ENCODE assay signal across 21 cellular contexts in genomic region chr9:76580188-76580587, GRCh38.
DNase-seq lines count a peak whose midpoint lies in the region; ATAC-seq lines count a peak whose summit lies in the region.
"Had no signal": no experiment of that assay in that cellular context is flagged by ENCODE, and none has a peak within 500 bp of the region (broad histone marks: within the 10 kb centered on the region; RNA-seq: fewer than 3 reads in every experiment).

No MANE protein-coding gene starts in this region.

- H3K36me3 Mint-ChIP-seq in activated CD8-positive, alpha-beta T cell treated with anti-CD3 and anti-CD28 coated beads, Interleukin-2, amount 10 ng/mL, durations not matched to agents 7 days and 5 days (ENCODE audit: low read depth), result no peaks in the 10 kb centered on the region
- H3K36me3 Mint-ChIP-seq in stimulated activated effector memory CD8-positive, alpha-beta T cell treated with anti-CD3 and anti-CD28 coated beads, Interleukin-12 subunit alpha, Interleukin-12 subunit beta, amount 100 ng/mL, for 72 hours, result peaks cover 7% of the 10 kb centered on the region

- H3K27ac Mint-ChIP-seq in activated CD8-positive, alpha-beta T cell treated with anti-CD3 and anti-CD28 coated beads, Interleukin-2, amount 10 ng/mL, durations not matched to agents 7 days and 5 days, result no peak overlapping the region
- no peak overlapping the region for H3K27ac Mint-ChIP-seq in stimulated activated effector memory CD8-positive, alpha-beta T cell treated with anti-CD3 and anti-CD28 coated beads, Interleukin-12 subunit alpha, Interleukin-12 subunit beta, amount 100 ng/mL, for 72 hours
- H3K27ac Mint-ChIP-seq: effector memory CD8-positive, alpha-beta T cell had no signal

- H3K9me3 Mint-ChIP-seq in activated CD8-positive, alpha-beta T cell treated with anti-CD3 and anti-CD28 coated beads, Interleukin-2, amount 10 ng/mL, durations not matched to agents 7 days and 5 days (ENCODE audit: insufficient read depth), result no peaks in the 10 kb centered on the region
- no peaks in the 10 kb centered on the region for H3K9me3 Mint-ChIP-seq in stimulated activated effector memory CD8-positive, alpha-beta T cell treated with anti-CD3 and anti-CD28 coated beads, Interleukin-12 subunit alpha, Interleukin-12 subunit beta, amount 100 ng/mL, for 72 hours

- no peaks in the 10 kb centered on the region for H3K27me3 ChIP-seq in BLaER1
- H3K27me3 ChIP-seq: ascending aorta had no signal

- H3K4me1 Mint-ChIP-seq in activated CD8-positive, alpha-beta T cell treated with anti-CD3 and anti-CD28 coated beads, Interleukin-2, amount 10 ng/mL, durations not matched to agents 7 days and 5 days (ENCODE audit: low read depth), result peaks cover 32% of the 10 kb centered on the region
- peaks cover 27% of the 10 kb centered on the region for H3K4me1 Mint-ChIP-seq in stimulated activated effector memory CD8-positive, alpha-beta T cell treated with anti-CD3 and anti-CD28 coated beads, Interleukin-12 subunit alpha, Interleukin-12 subunit beta, amount 100 ng/mL, for 72 hours

- no peaks in the 10 kb centered on the region for H4K20me1 ChIP-seq in BLaER1

- H3K9me3 ChIP-seq in BLaER1, result peaks cover 4% of the 10 kb centered on the region; the same call in 1 of the 2 replicates
- H3K9me3 ChIP-seq: ascending aorta had no signal

- peak; percentile 29 for ATAC-seq in GM18868 (IDR thresholded peaks at IDR 0.05; ENCODE audit: unreplicated experiment)
- no peak for ATAC-seq in HG03025 (IDR thresholded peaks at IDR 0.05; ENCODE audit: low FRiP score, unreplicated experiment)
- ATAC-seq in activated CD8-positive, alpha-beta T cell treated with anti-CD3 and anti-CD28 coated beads, Interleukin-2, amount 10 ng/mL, durations not matched to agents 7 days and 5 days, result no peak
- ATAC-seq in stimulated activated effector memory CD8-positive, alpha-beta T cell treated with anti-CD3 and anti-CD28 coated beads, Interleukin-12 subunit alpha, Interleukin-12 subunit beta, amount 100 ng/mL, for 72 hours, result no peak
- ATAC-seq: effector memory CD8-positive, alpha-beta T cell; left cardiac atrium had no signal

- no peak overlapping the region for H3K4me3 ChIP-seq in BLaER1
- H3K4me3 ChIP-seq: ascending aorta had no signal

- H3K9ac ChIP-seq in BLaER1, result no peak overlapping the region

- CTCF ChIA-PET in activated CD8-positive, alpha-beta T cell treated with anti-CD3 and anti-CD28 coated beads, Interleukin-2, amount 10 ng/mL, durations not matched to agents 7 days and 5 days (lab: Charles Lee), result interaction anchor here (2.0 kb wide), 1 partner anchor 79 kb away, joined by 6 read pairs; no protein-coding TSS in a partner anchor

- peaks cover 9% of the 10 kb centered on the region for H3K27me3 Mint-ChIP-seq in activated CD8-positive, alpha-beta T cell treated with anti-CD3 and anti-CD28 coated beads, Interleukin-2, amount 10 ng/mL, durations not matched to agents 7 days and 5 days (ENCODE audit: low read depth)
- H3K27me3 Mint-ChIP-seq: effector memory CD8-positive, alpha-beta T cell had no signal

- H3K4me2 ChIP-seq in BLaER1, result peak overlapping the region; percentile 34

- POLR2A ChIA-PET in activated CD8-positive, alpha-beta T cell treated with anti-CD3 and anti-CD28 coated beads, Interleukin-2, amount 10 ng/mL, durations not matched to agents 7 days and 5 days (lab: Charles Lee), result interaction anchor here (0.7 kb wide), 1 partner anchor 28 kb away, joined by 3 read pairs; no protein-coding TSS in a partner anchor

- DNase-seq in NOMO-1 (lab: John Stamatoyannopoulos, UW; ENCODE audit: unreplicated experiment in 2 of 2), result peak; percentile 53 to 79
- peak; percentile 19 for DNase-seq in germinal center (ENCODE audit: low spot score)
- no peak for DNase-seq in activated CD8-positive, alpha-beta T cell treated with anti-CD3 and anti-CD28 coated beads, Interleukin-2, amount 10 ng/mL, durations not matched to agents 7 days and 5 days
- DNase-seq in NCI-H226, result no peak
- no peak for DNase-seq in stimulated activated effector memory CD8-positive, alpha-beta T cell treated with anti-CD3 and anti-CD28 coated beads, Interleukin-12 subunit alpha, Interleukin-12 subunit beta, amount 100 ng/mL, for 72 hours (ENCODE audit: low spot score in 2 of 2)
- DNase-seq: activated CD4-positive, alpha-beta T cell treated with anti-CD3 and anti-CD28 coated beads, Interleukin-2, amount 50 U/mL, for 4 hours; activated naive CD4-positive, alpha-beta T cell treated with anti-CD3 and anti-CD28 coated beads, Interleukin-2, amount 50 U/mL, for 16 hours; DMS79 treated with DMSO at 0.1 percent for 48 hours; effector memory CD8-positive, alpha-beta T cell; left cardiac atrium; midbrain; NCI-H1436; NCI-H2227 treated with DMSO at 0.1 percent for 48 hours; Right ventricle myocardium superior; stimulated activated CD4-positive, alpha-beta T cell treated with anti-CD3 and anti-CD28 coated beads, Interleukin-12 subunit alpha, Interleukin-12 subunit beta, amount 100 ng/mL, for 4 hours; T-helper 1 cell had no signal

- no peaks in the 10 kb centered on the region for H3K36me3 ChIP-seq in BLaER1
- H3K36me3 ChIP-seq: ascending aorta had no signal

- peaks cover 20% of the 10 kb centered on the region; the same call in 1 of the 2 replicates for H3K4me1 ChIP-seq in BLaER1
- H3K4me1 ChIP-seq: ascending aorta had no signal

- H3K27ac ChIP-seq in BLaER1, result no peak overlapping the region
- H3K27ac ChIP-seq: ascending aorta had no signal

- H3K4me3 Mint-ChIP-seq in activated CD8-positive, alpha-beta T cell treated with anti-CD3 and anti-CD28 coated beads, Interleukin-2, amount 10 ng/mL, durations not matched to agents 7 days and 5 days, result no peak overlapping the region
- H3K4me3 Mint-ChIP-seq in stimulated activated effector memory CD8-positive, alpha-beta T cell treated with anti-CD3 and anti-CD28 coated beads, Interleukin-12 subunit alpha, Interleukin-12 subunit beta, amount 100 ng/mL, for 72 hours, result no peak overlapping the region
- H3K4me3 Mint-ChIP-seq: effector memory CD8-positive, alpha-beta T cell; neural crest cell had no signal

Comparison
In these comparisons a context has a peak if more than half of its experiments do, and no peak if none do; other contexts are left out.
1. DNase-seq: peak in NOMO-1 (2 of 2) and germinal center (single experiment); none in activated CD8-positive, alpha-beta T cell treated with anti-CD3 and anti-CD28 coated beads, Interleukin-2, amount 10 ng/mL, durations not matched to agents 7 days and 5 days (single experiment), NCI-H226 (single experiment) and stimulated activated effector memory CD8-positive, alpha-beta T cell treated with anti-CD3 and anti-CD28 coated beads, Interleukin-12 subunit alpha, Interleukin-12 subunit beta, amount 100 ng/mL, for 72 hours (0 of 2).